ENCODE assay signal across 22 cellular contexts in genomic region chr1:160546942-160547341, GRCh38. TPM values are rescaled to one million over a fixed set of nuclear protein-coding genes. Genes with fewer than 3 reads are reported as not detected.
DNase-seq lines count a peak whose midpoint lies in the region; ATAC-seq and TF ChIP-seq lines count a peak whose summit lies in the region.
"Had no signal": no experiment of that assay in that cellular context is flagged by ENCODE, and none has a peak within 500 bp of the region (broad histone marks: within the 10 kb centered on the region; RNA-seq: fewer than 3 reads in every experiment).

No MANE protein-coding gene starts in this region.

- H3F3A ChIP-seq in OCI-LY1 (ENCODE audit: insufficient read depth, low read length), result no peaks in the 10 kb centered on the region

- no peak overlapping the region for H2AFZ ChIP-seq in OCI-LY1 (ENCODE audit: low read length)

- intact Hi-C loops in left ventricle myocardium superior (cut with micrococcal nuclease), result no loop called here

- no peak for TF ChIP-seq CTCF in OCI-LY1 (IDR thresholded peaks at IDR 0.05; ENCODE audit: low read length)

- ATAC-seq in left ventricle myocardium superior, result peak; percentile 63
- no peak for ATAC-seq in stimulated activated naive B cell treated with anti-CD40 and anti-IgM and Interleukin-4, amounts not matched to agents 10 μg/mL and 1 μg/mL and 100 μg/mL, for 72 hours (replicated peaks)
- ATAC-seq in HG03378 (IDR thresholded peaks at IDR 0.05; ENCODE audit: unreplicated experiment), result no peak
- no peak for ATAC-seq in GM21529 (IDR thresholded peaks at IDR 0.05; ENCODE audit: unreplicated experiment)
- ATAC-seq: A549; psoas muscle; stimulated activated naive CD8-positive, alpha-beta T cell treated with anti-CD3 and anti-CD28 coated beads, Interleukin-15, Interleukin-2, amounts not matched to agents 100 U/mL and 50 U/mL, for 24 hours had no signal

- no peaks in the 10 kb centered on the region for H3K27me3 ChIP-seq in OCI-LY1 (ENCODE audit: insufficient read depth, low read length)
- H3K27me3 ChIP-seq: SJSA1 had no signal

- no peaks in the 10 kb centered on the region for H3K79me2 ChIP-seq in OCI-LY1 (ENCODE audit: insufficient read depth, low read length)

- H3K9me3 Mint-ChIP-seq in activated naive CD8-positive, alpha-beta T cell (ENCODE audit: low read depth), result no peaks in the 10 kb centered on the region
- peaks cover 4% of the 10 kb centered on the region for H3K9me3 Mint-ChIP-seq in activated naive CD8-positive, alpha-beta T cell treated with anti-CD3 and anti-CD28 coated beads for 36 hours
- H3K9me3 Mint-ChIP-seq in stimulated activated naive B cell treated with anti-CD40 and anti-IgM and Interleukin-4, amounts not matched to agents 10 μg/mL and 1 μg/mL and 100 μg/mL, for 72 hours, result peaks cover 0 to 1% of the 10 kb centered on the region in 2 donors
- H3K9me3 Mint-ChIP-seq: activated naive CD4-positive, alpha-beta T cell treated with anti-CD3 and anti-CD28 coated beads for 36 hours; nephron; type B pancreatic cell had no signal

- H3K36me3 ChIP-seq in OCI-LY1 (ENCODE audit: insufficient read depth, low read length), result peaks cover 24% of the 10 kb centered on the region; the same call in 1 of the 2 replicates
- H3K36me3 ChIP-seq: SJSA1 had no signal

- no peak overlapping the region for H3K4me3 ChIP-seq in OCI-LY1 (ENCODE audit: low read depth, low read length, poor library complexity, severe bottlenecking)
- H3K4me3 ChIP-seq: A549, psoas muscle, SJSA1 had no signal

- no peaks in the 10 kb centered on the region for H4K20me1 ChIP-seq in OCI-LY1 (ENCODE audit: insufficient read depth, low read length)

- no peaks in the 10 kb centered on the region for H3K9me2 ChIP-seq in OCI-LY1 (ENCODE audit: low read depth, low read length)

- peaks cover 76% of the 10 kb centered on the region for H3K4me1 ChIP-seq in OCI-LY1 (ENCODE audit: insufficient read depth, low read length, severe bottlenecking)
- H3K4me1 ChIP-seq: psoas muscle, SJSA1 had no signal

- peaks cover 13% of the 10 kb centered on the region for H3K36me3 Mint-ChIP-seq in activated naive CD8-positive, alpha-beta T cell
- peaks cover 41% of the 10 kb centered on the region for H3K36me3 Mint-ChIP-seq in activated naive CD8-positive, alpha-beta T cell treated with anti-CD3 and anti-CD28 coated beads for 36 hours
- peaks cover 67 to 84% of the 10 kb centered on the region in 2 donors for H3K36me3 Mint-ChIP-seq in stimulated activated naive B cell treated with anti-CD40 and anti-IgM and Interleukin-4, amounts not matched to agents 10 μg/mL and 1 μg/mL and 100 μg/mL, for 72 hours
- H3K36me3 Mint-ChIP-seq: type B pancreatic cell had no signal

- H3K27ac ChIP-seq in OCI-LY1 (ENCODE audit: low read depth, low read length, poor library complexity, severe bottlenecking), result peak overlapping the region; percentile 92
- H3K27ac ChIP-seq: A549, psoas muscle, SJSA1 had no signal

- peaks cover 43% of the 10 kb centered on the region for H3K4me1 Mint-ChIP-seq in activated naive CD8-positive, alpha-beta T cell (ENCODE audit: low read depth)
- peaks cover 33% of the 10 kb centered on the region for H3K4me1 Mint-ChIP-seq in activated naive CD8-positive, alpha-beta T cell treated with anti-CD3 and anti-CD28 coated beads for 36 hours
- peaks cover 64 to 83% of the 10 kb centered on the region in 2 donors for H3K4me1 Mint-ChIP-seq in stimulated activated naive B cell treated with anti-CD40 and anti-IgM and Interleukin-4, amounts not matched to agents 10 μg/mL and 1 μg/mL and 100 μg/mL, for 72 hours

- no peak overlapping the region for H3K4me2 ChIP-seq in OCI-LY1 (ENCODE audit: low read length)
- H3K4me2 ChIP-seq: A549 had no signal

- no peaks in the 10 kb centered on the region for H3K9me3 ChIP-seq in OCI-LY1 (ENCODE audit: low read length)
- H3K9me3 ChIP-seq: A549, psoas muscle, SJSA1 had no signal

- DNase-seq in activated naive CD8-positive, alpha-beta T cell treated with anti-CD3 and anti-CD28 coated beads for 36 hours, result no peak
- DNase-seq in left ventricle myocardium superior (no peak), SW 1271 (lab: John Stamatoyannopoulos, UW) (no peak)
- DNase-seq in stimulated activated naive B cell treated with anti-CD40 and anti-IgM and Interleukin-4, amounts not matched to agents 10 μg/mL and 1 μg/mL and 100 μg/mL, for 72 hours, result no peak
- DNase-seq: activated CD8-positive, alpha-beta memory T cell treated with anti-CD3 and anti-CD28 coated beads, Interleukin-2, amount 50 U/mL, for 4 hours; activated naive CD4-positive, alpha-beta T cell treated with anti-CD3 and anti-CD28 coated beads for 36 hours; NCI-H2029 treated with DMSO at 0.1 percent for 48 hours; NCI-H510A treated with DMSO at 0.1 percent for 48 hours; psoas muscle; stimulated activated naive CD8-positive, alpha-beta T cell treated with anti-CD3 and anti-CD28 coated beads, Interleukin-15, Interleukin-2, amounts not matched to agents 100 U/mL and 50 U/mL, for 24 hours; T1000 had no signal

- no peak overlapping the region for H3K9ac ChIP-seq in OCI-LY1 (ENCODE audit: low read length)

- H3K27ac Mint-ChIP-seq in activated naive CD8-positive, alpha-beta T cell, result peak overlapping the region; percentile 73
- H3K27ac Mint-ChIP-seq in activated naive CD8-positive, alpha-beta T cell treated with anti-CD3 and anti-CD28 coated beads for 36 hours, result no peak overlapping the region
- H3K27ac Mint-ChIP-seq in stimulated activated naive B cell treated with anti-CD40 and anti-IgM and Interleukin-4, amounts not matched to agents 10 μg/mL and 1 μg/mL and 100 μg/mL, for 72 hours, result peak overlapping the region; percentile 91
- H3K27ac Mint-ChIP-seq: activated naive CD4-positive, alpha-beta T cell treated with anti-CD3 and anti-CD28 coated beads for 36 hours; nephron; type B pancreatic cell had no signal

- no peaks in the 10 kb centered on the region for H3K27me3 Mint-ChIP-seq in activated naive CD8-positive, alpha-beta T cell
- no peaks in the 10 kb centered on the region for H3K27me3 Mint-ChIP-seq in activated naive CD8-positive, alpha-beta T cell treated with anti-CD3 and anti-CD28 coated beads for 36 hours
- no peaks in the 10 kb centered on the region for H3K27me3 Mint-ChIP-seq in stimulated activated naive B cell treated with anti-CD40 and anti-IgM and Interleukin-4, amounts not matched to agents 10 μg/mL and 1 μg/mL and 100 μg/mL, for 72 hours

- H3K4me3 Mint-ChIP-seq in activated naive CD8-positive, alpha-beta T cell, result no peak overlapping the region
- no peak overlapping the region for H3K4me3 Mint-ChIP-seq in activated naive CD8-positive, alpha-beta T cell treated with anti-CD3 and anti-CD28 coated beads for 36 hours
- no peak overlapping the region for H3K4me3 Mint-ChIP-seq in stimulated activated naive B cell treated with anti-CD40 and anti-IgM and Interleukin-4, amounts not matched to agents 10 μg/mL and 1 μg/mL and 100 μg/mL, for 72 hours
- H3K4me3 Mint-ChIP-seq: activated naive CD4-positive, alpha-beta T cell treated with anti-CD3 and anti-CD28 coated beads for 36 hours; nephron; type B pancreatic cell had no signal

RNA-seq across cellular contexts. Expression of gene SLAMF6, which starts 23.9 kb away (rescaled TPM):
- total RNA-seq in activated naive CD8-positive, alpha-beta T cell treated with anti-CD3 and anti-CD28 coated beads for 36 hours, result 10 to 100 TPM; 46.8 to 48.1 TPM
- total RNA-seq in left ventricle myocardium superior, result 0.59 TPM
- total RNA-seq: dermis microvascular lymphatic vessel endothelial cell, glomerular endothelial cell, HT1080, SJSA1 had no signal

RNA-seq across cellular contexts. Expression of gene CD84, which starts 32.4 kb away (rescaled TPM):
- 10 to 100 TPM; 13.5 to 13.7 TPM for total RNA-seq in activated naive CD8-positive, alpha-beta T cell treated with anti-CD3 and anti-CD28 coated beads for 36 hours
- total RNA-seq in left ventricle myocardium superior, result 2.8 TPM
- total RNA-seq: dermis microvascular lymphatic vessel endothelial cell, glomerular endothelial cell, HT1080, SJSA1 had no signal

Comparison
In these comparisons a context has a peak if more than half of its experiments do, and no peak if none do; other contexts are left out.
1. RNA of gene SLAMF6, which starts 23.9 kb away (total RNA-seq): 46.8 to 48.1 TPM in activated naive CD8-positive, alpha-beta T cell treated with anti-CD3 and anti-CD28 coated beads for 36 hours; 0.59 TPM in left ventricle myocardium superior (single experiment); every median in the first group is over 10 times any median in the second.